ENCODE assay signal across 21 cellular contexts in genomic region chr17:4335185-4335584, GRCh38. TPM values are rescaled to one million over a fixed set of nuclear protein-coding genes. Genes with fewer than 3 reads are reported as not detected.
DNase-seq lines count a peak whose midpoint lies in the region; ATAC-seq, FAIRE-seq and TF ChIP-seq lines count a peak whose summit lies in the region.
"Had no signal": no experiment of that assay in that cellular context is flagged by ENCODE, and none has a peak within 500 bp of the region (broad histone marks: within the 10 kb centered on the region; RNA-seq: fewer than 3 reads in every experiment).

No MANE protein-coding gene starts in this region.

- H2AK5ac ChIP-seq in trophoblast cell (ENCODE audit: low read length): no peak overlapping the region

- peaks cover 32% of the 10 kb centered on the region for H3K4me1 Mint-ChIP-seq in activated CD4-positive, alpha-beta T cell treated with anti-CD3 and anti-CD28 coated beads, Interleukin-2, amount 10 ng/mL, durations not matched to agents 7 days and 5 days
- H3K4me1 Mint-ChIP-seq in activated naive CD8-positive, alpha-beta T cell (ENCODE audit: low read depth): peaks cover 56% of the 10 kb centered on the region

- H3K18ac ChIP-seq in trophoblast cell (ENCODE audit: low read length): no peak overlapping the region

- peaks cover 4% of the 10 kb centered on the region for H3K79me2 ChIP-seq in trophoblast cell (ENCODE audit: control insufficient read depth, insufficient read depth, low read length, poor library complexity)

- WGBS in trophoblast cell (ENCODE audit: extremely low coverage, insufficient coverage, insufficient read length): no CpG with 5 or more reads among the region's 3 CpGs

- no peak overlapping the region for H2BK5ac ChIP-seq in trophoblast cell (ENCODE audit: low read depth, low read length, poor library complexity)

- DNase-seq in activated CD4-positive, alpha-beta T cell treated with anti-CD3 and anti-CD28 coated beads, Interleukin-2, amount 10 ng/mL, durations not matched to agents 7 days and 5 days: no peak
- DNase-seq in activated CD4-positive, alpha-beta T cell treated with anti-CD3 and anti-CD28 coated beads for 48 hours: no peak
- no peak for DNase-seq in H54 (ENCODE audit: insufficient read length, low spot score)
- no peak for DNase-seq in trophoblast cell
- DNase-seq in DMS53 treated with DMSO at 0.1 percent for 48 hours (lab: John Stamatoyannopoulos, UW; ENCODE audit: unreplicated experiment): no peak
- DNase-seq in stimulated activated CD4-positive, alpha-beta T cell treated with anti-CD3 and anti-CD28 coated beads, Interleukin-2, amount 100 ng/mL, for 48 hours: no peak
- DNase-seq: aorta, KBM-7, left ventricle myocardium superior, NCI-H1092, pancreas, small intestine had no signal

- H4K8ac ChIP-seq in trophoblast cell (ENCODE audit: low read depth, low read length): no peak overlapping the region

- H3K27me3 ChIP-seq in trophoblast cell (ENCODE audit: insufficient read depth, low read length): no peaks in the 10 kb centered on the region
- H3K27me3 ChIP-seq: pancreas had no signal

- no peak overlapping the region for H3K14ac ChIP-seq in trophoblast cell (ENCODE audit: low read length)

- H3K9me3 ChIP-seq in trophoblast cell (ENCODE audit: insufficient read depth, low read depth, low read length): no peaks in the 10 kb centered on the region
- H3K9me3 ChIP-seq: A549, pancreas had no signal

- H3K27ac Mint-ChIP-seq in activated CD4-positive, alpha-beta T cell treated with anti-CD3 and anti-CD28 coated beads, Interleukin-2, amount 10 ng/mL, durations not matched to agents 7 days and 5 days: peak overlapping the region; percentile 10
- H3K27ac Mint-ChIP-seq in activated naive CD8-positive, alpha-beta T cell: peak overlapping the region; percentile 5
- H3K27ac Mint-ChIP-seq: WTC11 had no signal

- no peak overlapping the region for H2BK120ac ChIP-seq in trophoblast cell (ENCODE audit: insufficient read depth, low read length, poor library complexity)

- H2AFZ ChIP-seq in trophoblast cell (ENCODE audit: insufficient read depth, low read length, poor library complexity): no peak overlapping the region

- ATAC-seq in HG02884 (IDR thresholded peaks at IDR 0.05; ENCODE audit: unreplicated experiment): no peak
- ATAC-seq: A549, left ventricle myocardium superior, pancreas, WTC11 had no signal

- H3K23ac ChIP-seq in trophoblast cell (ENCODE audit: low read length): no peak overlapping the region

- H3K4me2 ChIP-seq in trophoblast cell (ENCODE audit: low read length): no peak overlapping the region
- H3K4me2 ChIP-seq: A549 had no signal

- H3K27ac ChIP-seq in trophoblast cell (ENCODE audit: low read depth, low read length): no peak overlapping the region
- H3K27ac ChIP-seq: A549, pancreas had no signal

- no peaks in the 10 kb centered on the region for H3K27me3 Mint-ChIP-seq in activated CD4-positive, alpha-beta T cell treated with anti-CD3 and anti-CD28 coated beads, Interleukin-2, amount 10 ng/mL, durations not matched to agents 7 days and 5 days
- H3K27me3 Mint-ChIP-seq in activated naive CD8-positive, alpha-beta T cell: no peaks in the 10 kb centered on the region

- no peak for TF ChIP-seq POLR2A in H54 (IDR thresholded peaks at IDR 0.05; ENCODE audit: low read depth, low read length)

- H3K4me1 ChIP-seq in trophoblast cell (ENCODE audit: control insufficient read depth in 1 of 2, insufficient read depth in 2 of 2, low read length in 2 of 2): peaks cover 6 to 8% of the 10 kb centered on the region in 2 experiments

- H3K4me3 ChIP-seq in trophoblast cell (ENCODE audit: low read depth, low read length): no peak overlapping the region
- H3K4me3 ChIP-seq: A549, pancreas had no signal

- no peak overlapping the region for H4K12ac ChIP-seq in trophoblast cell (ENCODE audit: low read depth, low read length)

- FAIRE-seq in H54 (lab: Jason Lieb, UNC): peak; percentile 23
- FAIRE-seq: A549, colon, endothelial cell of umbilical vein, frontal cortex, pancreas, small intestine, urothelium cell line had no signal

- no peak overlapping the region for H4K91ac ChIP-seq in trophoblast cell (ENCODE audit: low read depth, low read length)

- H2BK12ac ChIP-seq in trophoblast cell (ENCODE audit: low read length): no peak overlapping the region

- no peaks in the 10 kb centered on the region for H3K79me1 ChIP-seq in trophoblast cell (ENCODE audit: low read length)

- POLR2A ChIA-PET in activated CD4-positive, alpha-beta T cell treated with anti-CD3 and anti-CD28 coated beads, Interleukin-2, amount 10 ng/mL, durations not matched to agents 7 days and 5 days (lab: Charles Lee): no interaction called here

- peaks cover 2% of the 10 kb centered on the region for H3K36me3 Mint-ChIP-seq in activated CD4-positive, alpha-beta T cell treated with anti-CD3 and anti-CD28 coated beads, Interleukin-2, amount 10 ng/mL, durations not matched to agents 7 days and 5 days (ENCODE audit: low read depth)
- peaks cover 2% of the 10 kb centered on the region for H3K36me3 Mint-ChIP-seq in activated naive CD8-positive, alpha-beta T cell
- H3K36me3 Mint-ChIP-seq: WTC11 had no signal

- no peaks in the 10 kb centered on the region for H3K36me3 ChIP-seq in trophoblast cell (ENCODE audit: control insufficient read depth in 1 of 2, insufficient read depth in 2 of 2, low read length in 2 of 2)
- H3K36me3 ChIP-seq: pancreas had no signal

- CTCF ChIA-PET in activated CD4-positive, alpha-beta T cell treated with anti-CD3 and anti-CD28 coated beads, Interleukin-2, amount 10 ng/mL, durations not matched to agents 7 days and 5 days (lab: Charles Lee): no interaction called here

- no peak overlapping the region for H3K9ac ChIP-seq in trophoblast cell (ENCODE audit: low read length)

- no peaks in the 10 kb centered on the region for H3K9me3 Mint-ChIP-seq in activated CD4-positive, alpha-beta T cell treated with anti-CD3 and anti-CD28 coated beads, Interleukin-2, amount 10 ng/mL, durations not matched to agents 7 days and 5 days
- H3K9me3 Mint-ChIP-seq in activated naive CD8-positive, alpha-beta T cell (ENCODE audit: low read depth): no peaks in the 10 kb centered on the region
- H3K9me3 Mint-ChIP-seq: CD14-positive monocyte, WTC11 had no signal

- no peak overlapping the region for H3K4me3 Mint-ChIP-seq in activated CD4-positive, alpha-beta T cell treated with anti-CD3 and anti-CD28 coated beads, Interleukin-2, amount 10 ng/mL, durations not matched to agents 7 days and 5 days
- H3K4me3 Mint-ChIP-seq in activated naive CD8-positive, alpha-beta T cell: peak overlapping the region; percentile 40
- H3K4me3 Mint-ChIP-seq: CD14-positive monocyte, WTC11 had no signal

- peak overlapping the region; percentile 62 for H3K4ac ChIP-seq in trophoblast cell (ENCODE audit: low read depth, low read length)

RNA-seq across cellular contexts. Expression of gene UBE2G1, which starts 31.3 kb away (rescaled TPM):
- 10 to 100 TPM; 51.6 to 56.7 TPM for total RNA-seq in activated CD4-positive, alpha-beta T cell treated with anti-CD3 and anti-CD28 coated beads, Interleukin-2, amount 10 ng/mL, durations not matched to agents 7 days and 5 days
- 225 and 236 TPM in 2 replicates for polyA plus RNA-seq in trophoblast cell (2013)
